1 cellular context compared by ENCODE assay signal in genomic region chr11:59615132-59615636, GRCh38.
A peak's percentile ranks its signal among the peaks of the same experiment; 100 is the strongest.
TF ChIP-seq lines count a peak whose summit lies in the region.

No MANE protein-coding gene starts in this region.

TF ChIP-seq in HepG2, 621 proteins besides CTCF, POLR2A, EP300 and RAD21:
- TF ChIP-seq ARID4A (CRISPR knock-in tag; IDR thresholded peaks at IDR 0.05; ENCODE audit: borderline replicate concordance) = peak; percentile 16; the same call in 1 of the 2 replicates
- peak; percentile 60; the same call in 1 of the 2 replicates for TF ChIP-seq ZFX (CRISPR knock-in tag; IDR thresholded peaks at IDR 0.05; ENCODE audit: low read depth)
- no peak for TF ChIP-seq ZBTB1 (CRISPR knock-in tag; IDR thresholded peaks at IDR 0.05; ENCODE audit: borderline replicate concordance)
- TF ChIP-seq MAZ (IDR thresholded peaks at IDR 0.05; ENCODE audit: borderline replicate concordance, low read depth, low read length) = no peak
- TF ChIP-seq MAZ (CRISPR knock-in tag; IDR thresholded peaks at IDR 0.05; ENCODE audit: low read depth) = peak; percentile 6; the same call in 1 of the 2 replicates
- 0 out of 2 replicates have a peak, but pooled peaks have one; percentile 4 for TF ChIP-seq PITX1 (CRISPR knock-in tag; IDR thresholded peaks at IDR 0.05)
- TF ChIP-seq SP4 (CRISPR knock-in tag; IDR thresholded peaks at IDR 0.05) = no peak
- no peak for TF ChIP-seq ZNF644 (CRISPR knock-in tag; IDR thresholded peaks at IDR 0.05; ENCODE audit: low read depth)
- no peak for TF ChIP-seq FUBP1 (CRISPR knock-in tag; IDR thresholded peaks at IDR 0.05; ENCODE audit: borderline replicate concordance)
- no peak for TF ChIP-seq GLI4 (CRISPR knock-in tag; IDR thresholded peaks at IDR 0.05; ENCODE audit: borderline replicate concordance)
- no peak for TF ChIP-seq NR2F2 (IDR thresholded peaks at IDR 0.05; ENCODE audit: borderline replicate concordance, low read depth)
- TF ChIP-seq ZNF891 (CRISPR knock-in tag; IDR thresholded peaks at IDR 0.05) = 0 out of 2 replicates have a peak, but pooled peaks have one; percentile 6
- peak; percentile 34; the same call in 1 of the 2 replicates for TF ChIP-seq KDM2A (CRISPR knock-in tag; IDR thresholded peaks at IDR 0.05; ENCODE audit: borderline replicate concordance, low read depth)
- TF ChIP-seq MXD1 (CRISPR knock-in tag; IDR thresholded peaks at IDR 0.05) = 0 out of 2 replicates have a peak, but pooled peaks have one; percentile 56
- 0 out of 2 replicates have a peak, but pooled peaks have one; percentile 4 for TF ChIP-seq TAF1 (CRISPR knock-in tag; IDR thresholded peaks at IDR 0.05)
- TF ChIP-seq MXD3 (CRISPR knock-in tag; IDR thresholded peaks at IDR 0.05) = no peak
- TF ChIP-seq EED (CRISPR knock-in tag; IDR thresholded peaks at IDR 0.05) = 0 out of 2 replicates have a peak, but pooled peaks have one; percentile 58
- no peak for TF ChIP-seq ZNF557 (CRISPR knock-in tag; IDR thresholded peaks at IDR 0.05)
- no peak for TF ChIP-seq ZBTB43 (CRISPR knock-in tag; conservative IDR thresholded peaks at IDR 0.05)
- TF ChIP-seq ZBTB44 (CRISPR knock-in tag; IDR thresholded peaks at IDR 0.05) = no peak
- TF ChIP-seq NFKB2 (CRISPR knock-in tag; IDR thresholded peaks at IDR 0.05; ENCODE audit: borderline replicate concordance) = no peak
- TF ChIP-seq MAX (IDR thresholded peaks at IDR 0.05) = 0 out of 2 replicates have a peak, but pooled peaks have one; percentile 3
- TF ChIP-seq MTA3 (CRISPR knock-in tag; IDR thresholded peaks at IDR 0.05) = no peak
- TF ChIP-seq ZNF674 (CRISPR knock-in tag; IDR thresholded peaks at IDR 0.05; ENCODE audit: low read depth) = 0 out of 2 replicates have a peak, but pooled peaks have one; percentile 76
- peak; percentile 70 for TF ChIP-seq ZNF687 (CRISPR knock-in tag; IDR thresholded peaks at IDR 0.05)
- TF ChIP-seq GABPB1 (CRISPR knock-in tag; IDR thresholded peaks at IDR 0.05) = peak; percentile 88
- TF ChIP-seq LBX2 (CRISPR knock-in tag; IDR thresholded peaks at IDR 0.05; ENCODE audit: borderline replicate concordance) = no peak
- 0 out of 2 replicates have a peak, but pooled peaks have one; percentile 10 for TF ChIP-seq ZNF121 (CRISPR knock-in tag; IDR thresholded peaks at IDR 0.05)
- peak; percentile 22; the same call in 1 of the 2 replicates for TF ChIP-seq ZNF776 (CRISPR knock-in tag; IDR thresholded peaks at IDR 0.05)
- TF ChIP-seq NR2C2 (CRISPR knock-in tag; IDR thresholded peaks at IDR 0.05; ENCODE audit: borderline replicate concordance) = peak; percentile 97
- peak; percentile 75 for TF ChIP-seq AGO2 (optimal IDR thresholded peaks at IDR 0.05; ENCODE audit: low read depth, low read length)
- 0 out of 2 replicates have a peak, but pooled peaks have one; percentile 36 for TF ChIP-seq ZNF788 (CRISPR knock-in tag; IDR thresholded peaks at IDR 0.05; ENCODE audit: borderline replicate concordance)
- peak; percentile 67; the same call in 1 of the 2 replicates for TF ChIP-seq ZNF451 (CRISPR knock-in tag; IDR thresholded peaks at IDR 0.05)
- TF ChIP-seq GABPA (IDR thresholded peaks at IDR 0.05; ENCODE audit: low read depth, low read length) = peak; percentile 59
- peak; percentile 86 for TF ChIP-seq GABPA (CRISPR knock-in tag; IDR thresholded peaks at IDR 0.05; ENCODE audit: low read depth)
- no peak for TF ChIP-seq NBN (conservative IDR thresholded peaks at IDR 0.05)
- TF ChIP-seq HDAC1 (CRISPR knock-in tag; IDR thresholded peaks at IDR 0.05) = 0 out of 2 replicates have a peak, but pooled peaks have one; percentile 29
- TF ChIP-seq ZNF30 (CRISPR knock-in tag; IDR thresholded peaks at IDR 0.05) = no peak
- peak; percentile 38; the same call in 1 of the 2 replicates for TF ChIP-seq KDM5B (CRISPR knock-in tag; IDR thresholded peaks at IDR 0.05; ENCODE audit: borderline replicate concordance)
- 0 out of 2 replicates have a peak, but pooled peaks have one; percentile 42 for TF ChIP-seq KDM5A (IDR thresholded peaks at IDR 0.05; ENCODE audit: borderline replicate concordance, low read length)
- peak; percentile 94 for TF ChIP-seq ZEB1 (IDR thresholded peaks at IDR 0.05; ENCODE audit: insufficient replicate concordance, low read depth)
- TF ChIP-seq TBX2 (CRISPR knock-in tag; IDR thresholded peaks at IDR 0.05; ENCODE audit: borderline replicate concordance) = 0 out of 2 replicates have a peak, but pooled peaks have one; percentile 5
